Comparison of ENCODE assay signal across 7 cellular contexts in genomic region chr1:15523104-15523921, GRCh38. TPM values are rescaled to one million over a fixed set of nuclear protein-coding genes. Genes with fewer than 3 reads are reported as not detected.
DNase-seq lines count a peak whose midpoint lies in the region; ATAC-seq and TF ChIP-seq lines count a peak whose summit lies in the region.

No MANE protein-coding gene starts in this region.

- peak overlapping the region; percentile 100 for H3K27ac Mint-ChIP-seq in HFFc6
- H3K27ac Mint-ChIP-seq in activated B cell treated with CpG ODN at 0.5 μM for 24 hours: peak overlapping the region; percentile 99

- H3K36me3 Mint-ChIP-seq in HFFc6 (ENCODE audit: low read depth) (no peaks in the 10 kb centered on the region), activated B cell treated with CpG ODN at 0.5 μM for 24 hours (ENCODE audit: low read depth) (peaks cover 10% of the 10 kb centered on the region)

- no peak for TF ChIP-seq CTCF in HFFc6 (IDR thresholded peaks at IDR 0.05)
- TF ChIP-seq CTCF in activated B cell treated with CpG ODN at 0.5 μM for 24 hours (IDR thresholded peaks at IDR 0.05): no peak
- no peak for TF ChIP-seq CTCF in smooth muscle cell (IDR thresholded peaks at IDR 0.05; ENCODE audit: borderline replicate concordance, insufficient read depth, poor library complexity, severe bottlenecking)

- ATAC-seq in activated B cell treated with CpG ODN at 0.5 μM for 24 hours (ENCODE audit: low read depth) (no peak), HG03378 (IDR thresholded peaks at IDR 0.05; ENCODE audit: unreplicated experiment) (no peak)

- H3K4me3 Mint-ChIP-seq in HFFc6 (peak overlapping the region; percentile 94), activated B cell treated with CpG ODN at 0.5 μM for 24 hours (peak overlapping the region; percentile 87)

- H3K27me3 ChIP-seq in smooth muscle cell (ENCODE audit: low read depth): no peaks in the 10 kb centered on the region

- H3K79me2 ChIP-seq in smooth muscle cell (ENCODE audit: low read depth): peaks cover 12% of the 10 kb centered on the region

- peaks cover 23% of the 10 kb centered on the region for H3K4me1 ChIP-seq in smooth muscle cell (ENCODE audit: low read depth)

- no peaks in the 10 kb centered on the region; the same call in 1 of the 2 replicates for H3K27me3 Mint-ChIP-seq in HFFc6 (ENCODE audit: insufficient read depth)
- H3K27me3 Mint-ChIP-seq in activated B cell treated with CpG ODN at 0.5 μM for 24 hours: no peaks in the 10 kb centered on the region

- POLR2A ChIA-PET in activated B cell treated with CpG ODN at 0.5 μM for 24 hours (lab: Charles Lee): interaction anchor here (1.0 to 1.1 kb wide), 2 partner anchors 61 to 95 kb away, joined by 3 to 11 read pairs; partner anchors contain the start of gene AGMAT

- 69% methylated on average over 12 of the region's 12 CpGs for WGBS in smooth muscle cell (ENCODE audit: low lambda C conversion rate)

- H3K9ac ChIP-seq in smooth muscle cell (ENCODE audit: low read depth): peak overlapping the region; percentile 86

- H3K4me2 ChIP-seq in smooth muscle cell: peak overlapping the region; percentile 92

- intact Hi-C loops in activated B cell treated with CpG ODN at 0.5 μM for 24 hours (cut with micrococcal nuclease): loop anchor here (10.0 kb wide), 5 partner anchors 441 to 1911 kb away; partner anchors contain the start of genes PRDM2, RCC2 and SDHB

- H3K27ac ChIP-seq in smooth muscle cell (ENCODE audit: low read depth): peak overlapping the region; percentile 83

- no peaks in the 10 kb centered on the region for H3K9me3 ChIP-seq in smooth muscle cell (replicated peaks; ENCODE audit: low read depth)

- peak overlapping the region; percentile 89 for H2AFZ ChIP-seq in smooth muscle cell (ENCODE audit: low read depth)

- H3K4me3 ChIP-seq in iPS-11a (ENCODE audit: low read depth, low read length) (peak overlapping the region; percentile 75), smooth muscle cell (peak overlapping the region; percentile 87)

- H3K36me3 ChIP-seq in smooth muscle cell (ENCODE audit: low read depth): no peaks in the 10 kb centered on the region

- no peaks in the 10 kb centered on the region for H4K20me1 ChIP-seq in smooth muscle cell (ENCODE audit: low read depth)

- no peak for DNase-seq in HFFc6
- DNase-seq in activated B cell treated with CpG ODN at 0.5 μM for 24 hours: no peak
- DNase-seq in smooth muscle cell (lab: John Stamatoyannopoulos, UW; ENCODE audit: unreplicated experiment): no peak
- DNase-seq in germinal center (ENCODE audit: low spot score): no peak
- DNase-seq in AG08396 (ENCODE audit: low spot score): no peak

- no peaks in the 10 kb centered on the region for H3K9me3 Mint-ChIP-seq in HFFc6
- H3K9me3 Mint-ChIP-seq in activated B cell treated with CpG ODN at 0.5 μM for 24 hours: no peaks in the 10 kb centered on the region

- CTCF ChIA-PET in activated B cell treated with CpG ODN at 0.5 μM for 24 hours (lab: Charles Lee): interaction anchor here (1.0 kb wide), 1 partner anchor 8 kb away, joined by 3 read pairs; no protein-coding TSS in a partner anchor

- H3K4me1 Mint-ChIP-seq in HFFc6 (ENCODE audit: low read depth) (peaks cover 38% of the 10 kb centered on the region), activated B cell treated with CpG ODN at 0.5 μM for 24 hours (peaks cover 51% of the 10 kb centered on the region)

- H3F3A ChIP-seq in smooth muscle cell (ENCODE audit: low read depth): peaks cover 8% of the 10 kb centered on the region

RNA-seq across cellular contexts. Expression of gene CASP9, which starts 0.7 kb away (rescaled TPM):
- 1 to 10 TPM; 7.2 to 8.9 (median 7.8) TPM for total RNA-seq in HFFc6 (2021; fragmentation: NEBNext Ultra II Directional; extraction: Animal tissue kit (Norgen Biotek cat#: 25700))
- total RNA-seq in activated B cell treated with CpG ODN at 0.5 μM for 24 hours: 13.4 and 15.7 TPM in 2 replicates
- total RNA-seq in smooth muscle cell: 4.2 and 5.4 TPM in 2 replicates
- polyA plus RNA-seq in smooth muscle cell: 4.8 and 7.2 TPM in 2 replicates

RNA-seq across cellular contexts. Expression of gene DNAJC16, which starts 3.3 kb away (rescaled TPM):
- 10 to 100 TPM; 21.5 to 26.5 (median 22.8) TPM for total RNA-seq in HFFc6 (2021; fragmentation: NEBNext Ultra II Directional; extraction: Animal tissue kit (Norgen Biotek cat#: 25700))
- total RNA-seq in activated B cell treated with CpG ODN at 0.5 μM for 24 hours (35.5 and 35.9 TPM in 2 replicates), smooth muscle cell (18.3 and 23.1 TPM in 2 replicates)
- 4.0 and 5.6 TPM in 2 replicates for polyA plus RNA-seq in smooth muscle cell

RNA-seq across cellular contexts. Expression of gene CELA2B, which starts 47.4 kb away (rescaled TPM):
- total RNA-seq in HFFc6 (2021; fragmentation: NEBNext Ultra II Directional; extraction: Animal tissue kit (Norgen Biotek cat#: 25700)): not detected
- total RNA-seq in activated B cell treated with CpG ODN at 0.5 μM for 24 hours (not detected in 2 replicates), smooth muscle cell (not detected in 2 replicates)
- not detected in 2 replicates for polyA plus RNA-seq in smooth muscle cell
